ENCODE assay signal across 8 cellular contexts in the genomic region with DNA sequence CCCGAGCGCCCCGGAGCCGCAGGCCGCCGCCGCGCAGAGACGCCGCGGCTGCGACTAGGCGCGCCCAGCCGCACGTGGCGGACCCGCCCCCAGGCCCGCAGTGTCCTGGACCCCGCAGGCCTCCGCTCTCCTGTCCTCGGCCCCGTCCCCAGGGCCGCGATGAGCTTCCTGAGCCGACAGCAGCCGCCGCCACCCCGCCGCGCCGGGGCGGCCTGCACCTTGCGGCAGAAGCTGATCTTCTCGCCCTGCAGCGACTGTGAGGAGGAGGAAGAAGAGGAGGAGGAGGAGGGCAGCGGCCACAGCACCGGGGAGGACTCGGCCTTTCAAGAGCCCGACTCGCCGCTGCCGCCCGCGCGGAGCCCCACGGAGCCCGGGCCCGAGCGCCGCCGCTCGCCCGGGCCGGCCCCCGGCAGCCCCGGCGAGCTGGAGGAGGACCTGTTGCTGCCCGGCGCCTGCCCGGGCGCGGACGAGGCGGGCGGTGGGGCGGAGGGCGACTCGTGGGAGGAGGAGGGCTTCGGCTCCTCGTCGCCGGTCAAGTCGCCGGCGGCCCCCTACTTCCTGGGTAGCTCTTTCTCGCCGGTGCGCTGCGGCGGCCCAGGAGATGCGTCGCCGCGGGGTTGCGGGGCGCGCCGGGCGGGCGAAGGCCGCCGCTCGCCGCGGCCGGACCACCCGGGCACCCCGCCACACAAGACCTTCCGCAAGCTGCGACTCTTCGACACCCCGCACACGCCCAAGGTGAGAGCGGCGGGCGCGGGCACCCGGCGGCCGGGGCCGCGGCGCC. TPM values are rescaled to one million over a fixed set of nuclear protein-coding genes. Genes with fewer than 3 reads are reported as not detected.
DNase-seq lines count a peak whose midpoint lies in the region; ATAC-seq and TF ChIP-seq lines count a peak whose summit lies in the region.

No MANE protein-coding gene starts in this region.

- TF ChIP-seq EP300 in suprapubic skin (IDR thresholded peaks at IDR 0.05) = no peak

- H3K27ac Mint-ChIP-seq in IgD-negative memory B cell = peak overlapping the region in 1 of 3 donors; percentile 96

- 0% methylated on average over 2 of the region's 114 CpGs for WGBS in suprapubic skin

- peak overlapping the region; percentile 84 to 98 (median 90) for H3K4me3 Mint-ChIP-seq in IgD-negative memory B cell

- no peak for TF ChIP-seq POLR2A in suprapubic skin (IDR thresholded peaks at IDR 0.05)

- intact Hi-C loops in ascending aorta (cut with DNase I) = loop anchor here (2.0 to 10.0 kb wide), 3 partner anchors 113 to 1231 kb away; a partner anchor contains a TSS

- peak; percentile 1 for ATAC-seq in GM19467 (IDR thresholded peaks at IDR 0.05; ENCODE audit: unreplicated experiment)

- TF ChIP-seq CTCF in ascending aorta (IDR thresholded peaks at IDR 0.05) (no peak), suprapubic skin (IDR thresholded peaks at IDR 0.05) (no peak)

- peaks cover 4% of the 10 kb centered on the region for H3K36me3 Mint-ChIP-seq in IgD-negative memory B cell

- peaks cover 32 to 42% (median 34%) of the 10 kb centered on the region in 3 donors for H3K4me1 Mint-ChIP-seq in IgD-negative memory B cell

- H3K9me3 ChIP-seq in ascending aorta (no peaks in the 10 kb centered on the region), suprapubic skin (no peaks in the 10 kb centered on the region)

- H3K4me1 ChIP-seq in ascending aorta = peaks cover 16 to 19% of the 10 kb centered on the region in 2 donors
- peaks cover 71% of the 10 kb centered on the region for H3K4me1 ChIP-seq in suprapubic skin

- peaks cover 1% of the 10 kb centered on the region for H3K27me3 Mint-ChIP-seq in IgD-negative memory B cell

- H3K27ac ChIP-seq in ascending aorta = peak overlapping the region; percentile 89 to 98
- peak overlapping the region; percentile 38 for H3K27ac ChIP-seq in layer of hippocampus (ENCODE audit: low read depth, low read length)
- peak overlapping the region; percentile 99 for H3K27ac ChIP-seq in suprapubic skin

- H3K9me3 Mint-ChIP-seq in IgD-negative memory B cell = no peaks in the 10 kb centered on the region

- DNase-seq in GM03348 (ENCODE audit: low spot score) (peak; percentile 46), ascending aorta (ENCODE audit: low spot score in 2 of 2) (no peak), suprapubic skin (ENCODE audit: low spot score in 2 of 2) (peak; percentile 75 to 84), amniotic stem cell (lab: John Stamatoyannopoulos, UW) (no peak), A172 (ENCODE audit: low spot score) (no peak)

- H3K36me3 ChIP-seq in ascending aorta (no peaks in the 10 kb centered on the region), suprapubic skin (peaks cover 6% of the 10 kb centered on the region)

- H3K4me3 ChIP-seq in ascending aorta = peak overlapping the region; percentile 89 to 98
- H3K4me3 ChIP-seq in suprapubic skin = peak overlapping the region; percentile 83

- no peaks in the 10 kb centered on the region for H3K27me3 ChIP-seq in ascending aorta
- H3K27me3 ChIP-seq in layer of hippocampus (ENCODE audit: control insufficient read depth, insufficient read depth, low read length) = no peaks in the 10 kb centered on the region
- H3K27me3 ChIP-seq in suprapubic skin = no peaks in the 10 kb centered on the region

RNA-seq across cellular contexts. Expression of a gene that starts 0.5 kb away (rescaled TPM):
- polyA plus RNA-seq in IgD-negative memory B cell = 47.8 TPM
- 20.8 TPM for total RNA-seq in ascending aorta
- total RNA-seq in suprapubic skin = 100 to 1,000 TPM in 3 of 4 donors, 10 to 100 TPM in 1; 82.0 to 296 (median 183) TPM
- total RNA-seq in A172 (2014; rRNA removed; shearing (Covaris generic)) = 77.8 and 85.7 TPM in 2 replicates

Comparison
In these comparisons a context has a peak if more than half of its experiments do, and no peak if none do; other contexts are left out.
1. DNase-seq: peak in GM03348 (single experiment) and suprapubic skin (2 of 2); none in ascending aorta (0 of 2), amniotic stem cell (single experiment) and A172 (single experiment).
2. H3K27ac ChIP-seq: peak in every context shown above with its lines; median percentile 99 in suprapubic skin; 94 in ascending aorta; 38 in layer of hippocampus.